ENCODE assay signal across 18 cellular contexts in the genomic region with DNA sequence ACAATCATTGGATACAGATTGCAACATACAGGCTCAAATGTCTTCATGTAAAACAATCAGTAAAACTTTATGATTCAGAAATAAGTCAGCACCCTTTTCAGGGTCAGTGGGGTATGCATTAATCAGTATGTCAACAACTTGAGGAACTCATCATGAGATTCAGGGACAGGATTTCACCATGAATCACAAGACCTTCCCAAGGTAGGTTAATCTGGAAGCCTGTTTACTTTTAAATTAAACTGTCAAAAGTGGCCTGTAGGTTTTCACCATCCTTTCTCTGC.
A peak's percentile ranks its signal among the peaks of the same experiment; 100 is the strongest.
DNase-seq lines count a peak whose midpoint lies in the region; ATAC-seq, FAIRE-seq and TF ChIP-seq lines count a peak whose summit lies in the region.
"Had no signal": no experiment of that assay in that cellular context is flagged by ENCODE, and none has a peak within 500 bp of the region (broad histone marks: within the 10 kb centered on the region; RNA-seq: fewer than 3 reads in every experiment).

No MANE protein-coding gene starts in this region.

- H3K9ac ChIP-seq in liver (ENCODE audit: low read depth in 1 of 2, low read length in 2 of 2) (no peak overlapping the region), HepG2 (ENCODE audit: insufficient read depth, low read depth, low read length) (no peak overlapping the region)

- BruUV-seq in HepG2 (replicated peaks; lab: Mats Ljungman, UMichigan), result no TSS peak

- H3K4me3 ChIP-seq in liver (ENCODE audit: low read depth in 1 of 3, low read length in 3 of 3), result no peak overlapping the region
- no peak overlapping the region for H3K4me3 ChIP-seq in HepG2 (replicated peaks in 1 of 3; ENCODE audit: insufficient read depth in 1 of 3, low read depth in 2 of 3, low read length in 3 of 3)
- H3K4me3 ChIP-seq in adrenal gland, result no peak overlapping the region
- H3K4me3 ChIP-seq: heart left ventricle, upper lobe of left lung had no signal

- H3K27me3 ChIP-seq in liver (ENCODE audit: control insufficient read depth in 4 of 4, insufficient read depth in 4 of 4, low read length in 3 of 4), result no peaks in the 10 kb centered on the region
- no peaks in the 10 kb centered on the region for H3K27me3 ChIP-seq in HepG2 (ENCODE audit: control insufficient read depth in 1 of 2, insufficient read depth in 2 of 2, low read length in 2 of 2)
- H3K27me3 ChIP-seq in adrenal gland, result no peaks in the 10 kb centered on the region
- H3K27me3 ChIP-seq: heart left ventricle, upper lobe of left lung had no signal

- H3K27ac ChIP-seq in liver (ENCODE audit: low read depth in 1 of 2, low read length in 2 of 2) (peak overlapping the region; percentile 80 to 84), HepG2 (ENCODE audit: extremely low read length, insufficient read depth, low read length) (no peak overlapping the region), adrenal gland (no peak overlapping the region)
- H3K27ac ChIP-seq: heart left ventricle, upper lobe of left lung had no signal

- FAIRE-seq in HepG2 (lab: Jason Lieb, UNC), result no peak
- FAIRE-seq: islet of Langerhans had no signal

- POLR2A ChIA-PET in HepG2 (lab: Yijun Ruan, JAX), result no interaction called here

- no peaks in the 10 kb centered on the region for H3K79me2 ChIP-seq in HepG2 (ENCODE audit: insufficient read depth, low read length)

- TF ChIP-seq POLR2A in HepG2 (IDR thresholded peaks at IDR 0.05; ENCODE audit: insufficient read depth in 1 of 2, low read depth in 2 of 2, low read length in 2 of 2) (no peak), adrenal gland (IDR thresholded peaks at IDR 0.05) (no peak)

- in situ Hi-C loops in HepG2 (cut with HindIII; ENCODE audit: extremely low pct_ligation_motif_present, low pct_unique_long_range_greater_than_20kb), result no loop called here

- peaks cover 0 to 10% (median 6%) of the 10 kb centered on the region in 4 donors for H3K9me3 ChIP-seq in liver (ENCODE audit: control insufficient read depth in 4 of 4, low read length in 3 of 4)
- peaks cover 39% of the 10 kb centered on the region for H3K9me3 ChIP-seq in HepG2 (ENCODE audit: low read length)
- no peaks in the 10 kb centered on the region for H3K9me3 ChIP-seq in adrenal gland (replicated peaks in 1 of 3)

- TF ChIP-seq CTCF in liver (IDR thresholded peaks at IDR 0.05; ENCODE audit: low read depth, low read length, missing input control), result no peak
- no peak for TF ChIP-seq CTCF in HepG2 (CRISPR knock-in tag; IDR thresholded peaks at IDR 0.05)
- no peak for TF ChIP-seq CTCF in adrenal gland (IDR thresholded peaks at IDR 0.05)

- H4K20me1 ChIP-seq in HepG2 (ENCODE audit: insufficient read depth, low read length), result no peaks in the 10 kb centered on the region

- ATAC-seq in HepG2, result no peak
- ATAC-seq: activated T-cell treated with anti-CD3 and anti-CD28 coated beads, Interleukin-2, amount 50 U/mL, for 4 hours; heart left ventricle; Right ventricle myocardium inferior; T-cell had no signal

- TF ChIP-seq RAD21 in liver (IDR thresholded peaks at IDR 0.05) (no peak), HepG2 (CRISPR knock-in tag; IDR thresholded peaks at IDR 0.05) (no peak)

- intact Hi-C loops in HepG2 (cut with micrococcal nuclease; ENCODE audit: unreplicated experiment), result no loop called here
- intact Hi-C loops in adrenal gland (cut with DNase I), result no loop called here

- TF ChIP-seq EP300 in HepG2 (IDR thresholded peaks at IDR 0.05; ENCODE audit: low read depth in 2 of 2, low read length in 2 of 2) (no peak), HepG2 (CRISPR knock-in tag; IDR thresholded peaks at IDR 0.05; ENCODE audit: borderline replicate concordance) (no peak)

- DNase-seq in HepG2 (ENCODE audit: low spot score) (no peak), amniotic epithelial cell (ENCODE audit: low read depth) (peak; percentile 90), fibroblast of peridontal ligament (ENCODE audit: extremely low read depth) (peak; percentile 9), adrenal gland (no peak), HT-29 (ENCODE audit: low spot score) (no peak)
- no peak for DNase-seq in effector CD4-positive, alpha-beta T cell
- no peak for DNase-seq in activated naive CD4-positive, alpha-beta T cell treated with anti-CD3 and anti-CD28 coated beads, Interleukin-2, amount 50 U/mL, for 16 hours
- DNase-seq: 8988T; activated CD4-positive, alpha-beta memory T cell treated with anti-CD3 and anti-CD28 coated beads for 36 hours; activated naive CD8-positive, alpha-beta T cell treated with anti-CD3 and anti-CD28 coated beads, Interleukin-2, amount 10 ng/mL, durations not matched to agents 7 days and 5 days; activated T-cell treated with anti-CD3 and anti-CD28 coated beads, Interleukin-2, amount 50 U/mL, for 4 hours; heart left ventricle; NCI-H1417; T-cell; upper lobe of left lung had no signal

- H3K4me1 ChIP-seq in liver (ENCODE audit: control insufficient read depth in 4 of 4, insufficient read depth in 4 of 4, low read length in 3 of 4) (peaks cover 2 to 20% (median 7%) of the 10 kb centered on the region in 4 donors), HepG2 (ENCODE audit: insufficient read depth, low read length) (no peaks in the 10 kb centered on the region), adrenal gland (replicated peaks in 1 of 2) (no peaks in the 10 kb centered on the region)
- H3K4me1 ChIP-seq: heart left ventricle, upper lobe of left lung had no signal

- no peak overlapping the region for H3K4me2 ChIP-seq in HepG2 (ENCODE audit: low read depth, low read length)

- H3K36me3 ChIP-seq in liver (ENCODE audit: control insufficient read depth in 4 of 4, insufficient read depth in 3 of 4, low read depth in 1 of 4, low read length in 3 of 4), result no peaks in the 10 kb centered on the region
- H3K36me3 ChIP-seq in HepG2 (replicated peaks in 1 of 2; ENCODE audit: control insufficient read depth in 1 of 2, insufficient read depth in 2 of 2, low read length in 2 of 2), result no peaks in the 10 kb centered on the region
- H3K36me3 ChIP-seq in adrenal gland (replicated peaks in 1 of 2), result no peaks in the 10 kb centered on the region

- H2AFZ ChIP-seq in HepG2 (ENCODE audit: low read length), result no peak overlapping the region

- CTCF ChIA-PET in HepG2 (lab: Yijun Ruan, JAX; ENCODE audit: low intra/inter-chr PET ratio, low total read pairs), result no interaction called here

TF ChIP-seq in liver, 16 proteins besides CTCF, POLR2A, EP300 and RAD21:
- TF ChIP-seq, protein P1, sequence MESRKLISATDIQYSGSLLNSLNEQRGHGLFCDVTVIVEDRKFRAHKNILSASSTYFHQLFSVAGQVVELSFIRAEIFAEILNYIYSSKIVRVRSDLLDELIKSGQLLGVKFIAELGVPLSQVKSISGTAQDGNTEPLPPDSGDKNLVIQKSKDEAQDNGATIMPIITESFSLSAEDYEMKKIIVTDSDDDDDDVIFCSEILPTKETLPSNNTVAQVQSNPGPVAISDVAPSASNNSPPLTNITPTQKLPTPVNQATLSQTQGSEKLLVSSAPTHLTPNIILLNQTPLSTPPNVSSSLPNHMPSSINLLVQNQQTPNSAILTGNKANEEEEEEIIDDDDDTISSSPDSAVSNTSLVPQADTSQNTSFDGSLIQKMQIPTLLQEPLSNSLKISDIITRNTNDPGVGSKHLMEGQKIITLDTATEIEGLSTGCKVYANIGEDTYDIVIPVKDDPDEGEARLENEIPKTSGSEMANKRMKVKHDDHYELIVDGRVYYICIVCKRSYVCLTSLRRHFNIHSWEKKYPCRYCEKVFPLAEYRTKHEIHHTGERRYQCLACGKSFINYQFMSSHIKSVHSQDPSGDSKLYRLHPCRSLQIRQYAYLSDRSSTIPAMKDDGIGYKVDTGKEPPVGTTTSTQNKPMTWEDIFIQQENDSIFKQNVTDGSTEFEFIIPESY (IDR thresholded peaks at IDR 0.05), result no peak
- peak; percentile 2 for TF ChIP-seq FOXA1 (IDR thresholded peaks at IDR 0.05)
TF ChIP-seq in liver: peak in this region for 1.

TF ChIP-seq in HepG2, 621 proteins besides CTCF, POLR2A, EP300 and RAD21 (continues in another document):
- TF ChIP-seq PRMT3 (CRISPR knock-in tag; IDR thresholded peaks at IDR 0.05; ENCODE audit: borderline replicate concordance, low read depth) (no peak), DR1 (CRISPR knock-in tag; IDR thresholded peaks at IDR 0.05) (no peak), FOXO1 (CRISPR knock-in tag; IDR thresholded peaks at IDR 0.05) (no peak), TRIM24 (CRISPR knock-in tag; IDR thresholded peaks at IDR 0.05) (no peak), BHLHE40 (IDR thresholded peaks at IDR 0.05; ENCODE audit: low read length) (no peak), HNRNPK (IDR thresholded peaks at IDR 0.05; ENCODE audit: low read depth, low read length, poor library complexity, severe bottlenecking) (no peak), ZNF850 (CRISPR knock-in tag; conservative IDR thresholded peaks at IDR 0.05) (no peak), YEATS4 (CRISPR knock-in tag; IDR thresholded peaks at IDR 0.05; ENCODE audit: borderline replicate concordance) (no peak), SATB2 (CRISPR knock-in tag; IDR thresholded peaks at IDR 0.05) (no peak), NPAS2 (CRISPR knock-in tag; IDR thresholded peaks at IDR 0.05; ENCODE audit: borderline replicate concordance) (no peak), HNF4G (IDR thresholded peaks at IDR 0.05; ENCODE audit: borderline replicate concordance, low read depth, low read length) (no peak), HNF4G (CRISPR knock-in tag; IDR thresholded peaks at IDR 0.05; ENCODE audit: borderline replicate concordance, low read depth) (no peak), JDP2 (CRISPR knock-in tag; IDR thresholded peaks at IDR 0.05; ENCODE audit: borderline replicate concordance) (no peak), SMAD9 (CRISPR knock-in tag; IDR thresholded peaks at IDR 0.05) (no peak)
- TF ChIP-seq, protein P2, sequence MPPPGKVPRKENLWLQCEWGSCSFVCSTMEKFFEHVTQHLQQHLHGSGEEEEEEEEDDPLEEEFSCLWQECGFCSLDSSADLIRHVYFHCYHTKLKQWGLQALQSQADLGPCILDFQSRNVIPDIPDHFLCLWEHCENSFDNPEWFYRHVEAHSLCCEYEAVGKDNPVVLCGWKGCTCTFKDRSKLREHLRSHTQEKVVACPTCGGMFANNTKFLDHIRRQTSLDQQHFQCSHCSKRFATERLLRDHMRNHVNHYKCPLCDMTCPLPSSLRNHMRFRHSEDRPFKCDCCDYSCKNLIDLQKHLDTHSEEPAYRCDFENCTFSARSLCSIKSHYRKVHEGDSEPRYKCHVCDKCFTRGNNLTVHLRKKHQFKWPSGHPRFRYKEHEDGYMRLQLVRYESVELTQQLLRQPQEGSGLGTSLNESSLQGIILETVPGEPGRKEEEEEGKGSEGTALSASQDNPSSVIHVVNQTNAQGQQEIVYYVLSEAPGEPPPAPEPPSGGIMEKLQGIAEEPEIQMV (CRISPR knock-in tag; IDR thresholded peaks at IDR 0.05; ENCODE audit: low read depth), result no peak
- TF ChIP-seq, protein P3, sequence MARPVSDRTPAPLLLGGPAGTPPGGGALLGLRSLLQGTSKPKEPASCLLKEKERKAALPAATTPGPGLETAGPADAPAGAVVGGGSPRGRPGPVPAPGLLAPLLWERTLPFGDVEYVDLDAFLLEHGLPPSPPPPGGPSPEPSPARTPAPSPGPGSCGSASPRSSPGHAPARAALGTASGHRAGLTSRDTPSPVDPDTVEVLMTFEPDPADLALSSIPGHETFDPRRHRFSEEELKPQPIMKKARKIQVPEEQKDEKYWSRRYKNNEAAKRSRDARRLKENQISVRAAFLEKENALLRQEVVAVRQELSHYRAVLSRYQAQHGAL (CRISPR knock-in tag; IDR thresholded peaks at IDR 0.05; ENCODE audit: not compliant biosample characterization), result no peak

Comparison
In these comparisons a context has a peak if more than half of its experiments do, and no peak if none do; other contexts are left out.
1. H3K27ac ChIP-seq: peak in liver (2 of 2); none in HepG2 (single experiment) and adrenal gland (0 of 5).
2. DNase-seq: peak in amniotic epithelial cell (single experiment) and fibroblast of peridontal ligament (single experiment); none in HepG2 (single experiment), adrenal gland (0 of 7), HT-29 (single experiment), effector CD4-positive, alpha-beta T cell (single experiment) and activated naive CD4-positive, alpha-beta T cell treated with anti-CD3 and anti-CD28 coated beads, Interleukin-2, amount 50 U/mL, for 16 hours (single experiment).